31 cellular contexts compared by ENCODE assay signal in genomic region chr5:109038209-109038840, GRCh38.
DNase-seq lines count a peak whose midpoint lies in the region; ATAC-seq, FAIRE-seq and TF ChIP-seq lines count a peak whose summit lies in the region.
"Had no signal": no experiment of that assay in that cellular context is flagged by ENCODE, and none has a peak within 500 bp of the region (broad histone marks: within the 10 kb centered on the region; RNA-seq: fewer than 3 reads in every experiment).

No MANE protein-coding gene starts in this region.

- H3K36me3 ChIP-seq in GM23248 (ENCODE audit: low read depth): no peaks in the 10 kb centered on the region
- no peaks in the 10 kb centered on the region for H3K36me3 ChIP-seq in PC-3 (ENCODE audit: low read depth, low read length)
- H3K36me3 ChIP-seq in endothelial cell of umbilical vein (ENCODE audit: control insufficient read depth in 2 of 2, extremely low read depth in 1 of 2, insufficient read depth in 2 of 2, low read length in 2 of 2): no peaks in the 10 kb centered on the region
- H3K36me3 ChIP-seq in mesenchymal stem cell (ENCODE audit: control insufficient read depth in 1 of 2, insufficient read depth in 2 of 2, low read depth in 1 of 2, low read length in 2 of 2): peaks cover 0 to 6% of the 10 kb centered on the region in 2 experiments
- H3K36me3 ChIP-seq: gastroesophageal sphincter, neural progenitor cell had no signal

- peaks cover 11% of the 10 kb centered on the region for H3K4me1 ChIP-seq in GM23248 (ENCODE audit: insufficient read depth)
- peaks cover 17% of the 10 kb centered on the region for H3K4me1 ChIP-seq in PC-3 (ENCODE audit: insufficient read depth, low read length)
- H3K4me1 ChIP-seq in endothelial cell of umbilical vein (ENCODE audit: control insufficient read depth, extremely low read depth, insufficient read depth, low read length): peaks cover 12% of the 10 kb centered on the region
- no peaks in the 10 kb centered on the region for H3K4me1 ChIP-seq in mesenchymal stem cell (ENCODE audit: control insufficient read depth, insufficient read depth, low read depth, low read length)
- H3K4me1 ChIP-seq: gastroesophageal sphincter, psoas muscle had no signal

- FAIRE-seq in endothelial cell of umbilical vein (lab: Jason Lieb, UNC): no peak
- FAIRE-seq: HTR-8/SVneo, kidney, RCC 7860 had no signal

- H3K4ac ChIP-seq in mesenchymal stem cell (ENCODE audit: low read depth in 1 of 2, low read length in 2 of 2): no peak overlapping the region

- H3K23ac ChIP-seq in mesenchymal stem cell (ENCODE audit: low read length in 2 of 2): no peak overlapping the region

- no TSS peak for BruUV-seq in PC-3 (replicated peaks; lab: Mats Ljungman, UMichigan)
- BruUV-seq in endothelial cell of umbilical vein (replicated peaks; lab: Mats Ljungman, UMichigan): no TSS peak

- in situ Hi-C loops in GM23248 (cut with MboI) (no loop called here), GM13977 (cut with MboI; ENCODE audit: low pct_unique_long_range_greater_than_20kb, low sequenced_read_pairs, unreplicated experiment) (no loop called here)

- POLR2A ChIA-PET in PC-3 (lab: Charles Lee; ENCODE audit: unreplicated experiment): no interaction called here
- POLR2A ChIA-PET in endothelial cell of umbilical vein (lab: Charles Lee): no interaction called here

- intact Hi-C loops in PC-3 (cut with micrococcal nuclease) (no loop called here), endothelial cell of umbilical vein (cut with micrococcal nuclease) (loop anchor here (5.0 kb wide), 1 partner anchor 69 kb away; no protein-coding TSS in a partner anchor)

- peak; percentile 76 for ATAC-seq in PC-3
- ATAC-seq in GM21786 (IDR thresholded peaks at IDR 0.05; ENCODE audit: unreplicated experiment): no peak
- ATAC-seq: activated naive CD8-positive, alpha-beta T cell treated with anti-CD3 and anti-CD28 coated beads, Interleukin-2, amount 50 U/mL, for 24 hours; CD8-positive, alpha-beta T cell; gastroesophageal sphincter; psoas muscle; stimulated activated naive B cell treated with anti-CD40 and anti-IgM and Interleukin-4, amounts not matched to agents 10 μg/mL and 1 μg/mL and 100 μg/mL, for 72 hours had no signal

- no peak overlapping the region for H3K14ac ChIP-seq in mesenchymal stem cell (ENCODE audit: low read length in 2 of 2)

- H4K8ac ChIP-seq in mesenchymal stem cell (ENCODE audit: low read length): no peak overlapping the region

- H3K27me3 ChIP-seq in GM23248 (replicated peaks; ENCODE audit: insufficient read depth) (no peaks in the 10 kb centered on the region), PC-3 (ENCODE audit: low read length) (no peaks in the 10 kb centered on the region), endothelial cell of umbilical vein (ENCODE audit: control insufficient read depth in 2 of 2, insufficient read depth in 2 of 2, low read length in 2 of 2) (no peaks in the 10 kb centered on the region), mesenchymal stem cell (ENCODE audit: control insufficient read depth in 1 of 2, insufficient read depth in 1 of 2, low read length in 2 of 2) (no peaks in the 10 kb centered on the region)
- H3K27me3 ChIP-seq: gastroesophageal sphincter, neural progenitor cell had no signal

- WGBS in GM23248 (ENCODE audit: low coverage in 1 of 2, low lambda C conversion rate in 2 of 2, missing lambda C conversion rate in 2 of 2), 2 experiments: 91% methylated on average over 2 of the region's 2 CpGs
- no CpG with 5 or more reads among the region's 2 CpGs for WGBS in mesenchymal stem cell

- no peak for TF ChIP-seq CTCF in PC-3 (conservative IDR thresholded peaks at IDR 0.05; ENCODE audit: low read depth, low read length)
- TF ChIP-seq CTCF in endothelial cell of umbilical vein (IDR thresholded peaks at IDR 0.05; ENCODE audit: extremely low read depth in 1 of 2, insufficient read depth in 1 of 2, low read depth in 1 of 2, low read length in 2 of 2): no peak
- no peak for TF ChIP-seq CTCF in GM13977 (IDR thresholded peaks at IDR 0.05; ENCODE audit: extremely low read depth, insufficient read depth, missing control alignments)

- TF ChIP-seq POLR2A in endothelial cell of umbilical vein (IDR thresholded peaks at IDR 0.05; ENCODE audit: low read depth, low read length): no peak

- no peaks in the 10 kb centered on the region for H3K9me2 ChIP-seq in GM23248 (ENCODE audit: insufficient read depth)
- no peaks in the 10 kb centered on the region for H3K9me2 ChIP-seq in PC-3 (replicated peaks; ENCODE audit: low read length)
- H3K9me2 ChIP-seq: SK-N-SH had no signal

- H3K4me3 ChIP-seq in GM23248 (no peak overlapping the region), PC-3 (ENCODE audit: low read length) (no peak overlapping the region), endothelial cell of umbilical vein (replicated peaks in 1 of 3; ENCODE audit: insufficient read depth in 1 of 3, low read depth in 1 of 3, low read length in 3 of 3) (no peak overlapping the region), mesenchymal stem cell (ENCODE audit: insufficient read depth in 1 of 2, low read depth in 1 of 2, low read length in 2 of 2) (no peak overlapping the region)
- H3K4me3 ChIP-seq: gastroesophageal sphincter, lung, neural progenitor cell, psoas muscle, smooth muscle cell had no signal

- H3K79me1 ChIP-seq in mesenchymal stem cell (replicated peaks; ENCODE audit: low read length, poor library complexity, severe bottlenecking): peaks cover 2% of the 10 kb centered on the region

- H3F3A ChIP-seq in GM23248 (ENCODE audit: insufficient read depth): no peaks in the 10 kb centered on the region
- H3F3A ChIP-seq in PC-3 (ENCODE audit: low read length, unreplicated experiment): no peaks in the 10 kb centered on the region

- no peak overlapping the region for H2BK12ac ChIP-seq in mesenchymal stem cell (ENCODE audit: low read length in 2 of 2)

- H3K4me2 ChIP-seq in GM23248 (ENCODE audit: unreplicated experiment): no peak overlapping the region
- no peak overlapping the region for H3K4me2 ChIP-seq in PC-3 (ENCODE audit: low read length)
- H3K4me2 ChIP-seq in endothelial cell of umbilical vein (ENCODE audit: insufficient read depth, low read length): peak overlapping the region; percentile 65
- H3K4me2 ChIP-seq in mesenchymal stem cell (ENCODE audit: low read length, poor library complexity, severe bottlenecking): no peak overlapping the region
- H3K4me2 ChIP-seq: neural progenitor cell, SK-N-SH, smooth muscle cell had no signal

- H3K18ac ChIP-seq in mesenchymal stem cell (ENCODE audit: low read depth in 1 of 2, low read length in 2 of 2): no peak overlapping the region

- H3K9me1 ChIP-seq in endothelial cell of umbilical vein (replicated peaks; ENCODE audit: control insufficient read depth, extremely low read depth, insufficient read depth, low read length): no peaks in the 10 kb centered on the region

- CTCF ChIA-PET in PC-3 (lab: Charles Lee): no interaction called here
- CTCF ChIA-PET in endothelial cell of umbilical vein (lab: Charles Lee): interaction anchor here (0.6 to 1.0 kb wide), 4 partner anchors 11 to 67 kb away, joined by 3 read pairs; no protein-coding TSS in a partner anchor

- no peak overlapping the region for H2BK120ac ChIP-seq in mesenchymal stem cell (ENCODE audit: low read depth, low read length)

- H3K79me2 ChIP-seq in GM23248 (ENCODE audit: insufficient read depth) (no peaks in the 10 kb centered on the region), PC-3 (ENCODE audit: low read length) (no peaks in the 10 kb centered on the region), endothelial cell of umbilical vein (ENCODE audit: control insufficient read depth, insufficient read depth, low read length) (no peaks in the 10 kb centered on the region)

- no peak overlapping the region for H3K27ac ChIP-seq in GM23248
- H3K27ac ChIP-seq in PC-3 (ENCODE audit: low read length): no peak overlapping the region
- H3K27ac ChIP-seq in endothelial cell of umbilical vein (ENCODE audit: insufficient read depth, low read depth, low read length): peak overlapping the region; percentile 55
- H3K27ac ChIP-seq in mesenchymal stem cell (ENCODE audit: low read length, poor library complexity, severe bottlenecking): no peak overlapping the region
- H3K27ac ChIP-seq: gastroesophageal sphincter, neural progenitor cell, psoas muscle had no signal

- no peak overlapping the region for H4K91ac ChIP-seq in mesenchymal stem cell (ENCODE audit: low read length)

- H3K9ac ChIP-seq in GM23248: no peak overlapping the region
- H3K9ac ChIP-seq in PC-3 (ENCODE audit: low read length): no peak overlapping the region
- H3K9ac ChIP-seq in endothelial cell of umbilical vein (replicated peaks; ENCODE audit: extremely low read depth, insufficient read depth, low read length): no peak overlapping the region
- H3K9ac ChIP-seq in mesenchymal stem cell (ENCODE audit: low read length): no peak overlapping the region
- H3K9ac ChIP-seq: neural progenitor cell, SK-N-SH had no signal

- H3K9me3 ChIP-seq in GM23248 (ENCODE audit: low read depth) (no peaks in the 10 kb centered on the region), PC-3 (ENCODE audit: low read length) (no peaks in the 10 kb centered on the region), endothelial cell of umbilical vein (replicated peaks; ENCODE audit: control insufficient read depth, insufficient read depth, low read length) (no peaks in the 10 kb centered on the region), mesenchymal stem cell (ENCODE audit: control insufficient read depth, low read length) (no peaks in the 10 kb centered on the region)
- H3K9me3 ChIP-seq: gastroesophageal sphincter, psoas muscle, SK-N-SH had no signal

- DNase-seq in GM23248: peak; percentile 50
- peak; percentile 62 for DNase-seq in PC-3
- DNase-seq in endothelial cell of umbilical vein (ENCODE audit: low read depth, low spot score): peak; percentile 75
- DNase-seq in mesenchymal stem cell: peak; percentile 44
- no peak for DNase-seq in NCI-H526 treated with DMSO at 0.1 percent for 48 hours (lab: John Stamatoyannopoulos, UW)
- no peak for DNase-seq in D341Med (ENCODE audit: low spot score)
- no peak for DNase-seq in GM13977 (ENCODE audit: low spot score)
- DNase-seq: activated B cell treated with CpG ODN at 0.5 μM for 24 hours; activated CD4-positive, alpha-beta T cell treated with anti-CD3 and anti-CD28 coated beads, Interleukin-2, amount 50 U/mL, for 4 hours; activated effector memory CD4-positive, alpha-beta T cell treated with Interleukin-2 at 50 U/mL for 16 hours; activated naive CD8-positive, alpha-beta T cell treated with anti-CD3 and anti-CD28 coated beads, Interleukin-2, amount 50 U/mL, for 24 hours; AML-193; CD8-positive, alpha-beta T cell; DMS153; GF-D8; hypothalamus; Karpas-422; kidney; NCI-H1092; NCI-H2081; psoas muscle; SK-N-SH; stimulated activated CD4-positive, alpha-beta T cell treated with anti-CD3 and anti-CD28 coated beads, Interleukin-2, amount 100 ng/mL, for 48 hours; stimulated activated naive B cell treated with anti-CD40 and anti-IgM and Interleukin-4, amounts not matched to agents 10 μg/mL and 1 μg/mL and 100 μg/mL, for 72 hours had no signal

- H2BK15ac ChIP-seq in mesenchymal stem cell (ENCODE audit: low read depth, poor library complexity, severe bottlenecking): no peak overlapping the region

- dilution Hi-C loops in endothelial cell of umbilical vein (cut with MboI; ENCODE audit: extremely low pct_ligation_motif_present, low sequenced_read_pairs): no loop called here

- H2AFZ ChIP-seq in GM23248: no peak overlapping the region
- no peak overlapping the region for H2AFZ ChIP-seq in PC-3 (ENCODE audit: low read length)
- no peak overlapping the region for H2AFZ ChIP-seq in endothelial cell of umbilical vein (ENCODE audit: low read depth, low read length)
- H2AFZ ChIP-seq in mesenchymal stem cell (ENCODE audit: low read depth, low read length): no peak overlapping the region
- H2AFZ ChIP-seq: neural progenitor cell had no signal

- H2BK5ac ChIP-seq in mesenchymal stem cell (ENCODE audit: low read depth, low read length, poor library complexity, severe bottlenecking): no peak overlapping the region

- H4K20me1 ChIP-seq in GM23248 (ENCODE audit: insufficient read depth) (no peaks in the 10 kb centered on the region), PC-3 (ENCODE audit: low read length) (no peaks in the 10 kb centered on the region), endothelial cell of umbilical vein (replicated peaks; ENCODE audit: control insufficient read depth, extremely low read depth, insufficient read depth, low read length) (no peaks in the 10 kb centered on the region)

- no peak overlapping the region for H2AK5ac ChIP-seq in mesenchymal stem cell (ENCODE audit: low read length, severe bottlenecking)

Comparison
In these comparisons a context has a peak if more than half of its experiments do, and no peak if none do; other contexts are left out.
1. DNase-seq: peak in GM23248 (single experiment), PC-3 (single experiment), endothelial cell of umbilical vein (single experiment) and mesenchymal stem cell (single experiment); none in NCI-H526 treated with DMSO at 0.1 percent for 48 hours (single experiment), D341Med (single experiment) and GM13977 (single experiment).